In genomic region chr12:126607157-126607556, GRCh38 we compare ENCODE assay signal across 32 cellular contexts.
"Had no signal": no experiment of that assay in that cellular context is flagged by ENCODE, and none has a peak within 500 bp of the region (broad histone marks: within the 10 kb centered on the region; RNA-seq: fewer than 3 reads in every experiment).

No MANE protein-coding gene starts in this region.

- H3K4me2 ChIP-seq: KMS-11, PC-9 had no signal

- H3K27ac ChIP-seq: KMS-11, PC-9, RWPE1, SJCRH30, SK-N-MC had no signal

- H3K27me3 ChIP-seq: SJCRH30 had no signal

- H3K36me3 ChIP-seq: SJCRH30 had no signal

- H3K4me1 ChIP-seq: SJCRH30 had no signal

- H3K4me3 ChIP-seq: PC-9, SJCRH30, SK-N-MC had no signal

- FAIRE-seq: RCC 7860 had no signal

- H3K9me3 ChIP-seq: SJCRH30 had no signal

- H3K9ac ChIP-seq: KMS-11 had no signal

- ATAC-seq: Panc1, Right ventricle myocardium inferior, SK-N-SH treated with all-trans-retinoic acid at 6 μM for 48 hours had no signal

- DNase-seq: Karpas-422, KBM-7, MM.1S, MV-4-11, NCI-H1092, NCI-H1105, NCI-H1417 treated with DMSO at 0.1 percent for 48 hours, NCI-H1436 treated with DMSO at 0.1 percent for 48 hours, NCI-H1694 treated with DMSO at 0.1 percent for 48 hours, NCI-H187 treated with DMSO at 0.1 percent for 48 hours, NCI-H2029, NCI-H2081, NCI-H2171 treated with DMSO at 0.1 percent for 48 hours, NCI-H2227 treated with DMSO at 0.1 percent for 48 hours, NCI-H345, NCI-H446, NCI-H510A treated with DMSO at 0.1 percent for 48 hours, NCI-H524 treated with DMSO at 0.1 percent for 48 hours, NCI-H526 treated with DMSO at 0.1 percent for 48 hours, NCI-H748 treated with DMSO at 0.1 percent for 48 hours, NCI-H82, PC-9, SHP77, SIG-M5, SJCRH30 had no signal
